ENCODE assay signal across 1 cellular context in genomic region chr6:32153835-32154513, GRCh38.
A peak's percentile ranks its signal among the peaks of the same experiment; 100 is the strongest.
TF ChIP-seq lines count a peak whose summit lies in the region.

PPT2 (plus strand) TSS chr6:32154141; CDS start chr6:32154595, 454 bp downstream.

TF ChIP-seq in HepG2, 621 proteins besides CTCF, POLR2A, EP300 and RAD21 (continued from another document and continues in another):
- no peak for TF ChIP-seq ZNF607 (CRISPR knock-in tag; IDR thresholded peaks at IDR 0.05; ENCODE audit: borderline replicate concordance)
- no peak for TF ChIP-seq ZNF7 (CRISPR knock-in tag; IDR thresholded peaks at IDR 0.05)
- 0 out of 2 replicates have a peak, but pooled peaks have one; percentile 46 for TF ChIP-seq ZNF318 (CRISPR knock-in tag; IDR thresholded peaks at IDR 0.05)
- TF ChIP-seq ZNF260 (CRISPR knock-in tag; IDR thresholded peaks at IDR 0.05; ENCODE audit: borderline replicate concordance, low read depth), result no peak
- no peak for TF ChIP-seq ARHGAP35 (CRISPR knock-in tag; IDR thresholded peaks at IDR 0.05; ENCODE audit: borderline replicate concordance)
- no peak for TF ChIP-seq IRF9 (CRISPR knock-in tag; IDR thresholded peaks at IDR 0.05; ENCODE audit: borderline replicate concordance)
- TF ChIP-seq TFAP4 (IDR thresholded peaks at IDR 0.05; ENCODE audit: borderline replicate concordance, low read depth), result peak; percentile 68; the same call in 1 of the 2 replicates
- no peak for TF ChIP-seq ZSCAN30 (CRISPR knock-in tag; IDR thresholded peaks at IDR 0.05)
- no peak; the same call in 1 of the 2 replicates for TF ChIP-seq PITX1 (CRISPR knock-in tag; IDR thresholded peaks at IDR 0.05)
- TF ChIP-seq ZNF543 (CRISPR knock-in tag; IDR thresholded peaks at IDR 0.05), result peak; percentile 85
- peak; percentile 85 for TF ChIP-seq HMGXB3 (CRISPR knock-in tag; IDR thresholded peaks at IDR 0.05; ENCODE audit: borderline replicate concordance)
- TF ChIP-seq ZBTB43 (CRISPR knock-in tag; conservative IDR thresholded peaks at IDR 0.05), result no peak
- TF ChIP-seq ZNF30 (CRISPR knock-in tag; IDR thresholded peaks at IDR 0.05), result no peak
- peak; percentile 74 for TF ChIP-seq ARNTL (CRISPR knock-in tag; IDR thresholded peaks at IDR 0.05)
- no peak for TF ChIP-seq MLXIP (CRISPR knock-in tag; IDR thresholded peaks at IDR 0.05; ENCODE audit: borderline replicate concordance)
- peak; percentile 52; the same call in 1 of the 2 replicates for TF ChIP-seq PBX2 (CRISPR knock-in tag; IDR thresholded peaks at IDR 0.05)
- TF ChIP-seq ZNF75D (CRISPR knock-in tag; IDR thresholded peaks at IDR 0.05; ENCODE audit: borderline replicate concordance), result no peak
- peak; percentile 47; the same call in 1 of the 2 replicates for TF ChIP-seq ZNF609 (CRISPR knock-in tag; IDR thresholded peaks at IDR 0.05; ENCODE audit: borderline replicate concordance)
- no peak for TF ChIP-seq PRMT3 (CRISPR knock-in tag; IDR thresholded peaks at IDR 0.05; ENCODE audit: borderline replicate concordance, low read depth)
- peak; percentile 72 for TF ChIP-seq SATB2 (CRISPR knock-in tag; IDR thresholded peaks at IDR 0.05)
- peak; percentile 84 for TF ChIP-seq YEATS4 (CRISPR knock-in tag; IDR thresholded peaks at IDR 0.05; ENCODE audit: borderline replicate concordance)
- peak; percentile 60; the same call in 1 of the 2 replicates for TF ChIP-seq MYNN (CRISPR knock-in tag; IDR thresholded peaks at IDR 0.05; ENCODE audit: low read depth)
- TF ChIP-seq GPN1 (CRISPR knock-in tag; IDR thresholded peaks at IDR 0.05; ENCODE audit: borderline replicate concordance), result no peak; the same call in 1 of the 2 replicates
